19 cellular contexts compared by ENCODE assay signal in genomic region chr2:43405829-43406228, GRCh38.
DNase-seq lines count a peak whose midpoint lies in the region; ATAC-seq and TF ChIP-seq lines count a peak whose summit lies in the region.
"Had no signal": no experiment of that assay in that cellular context is flagged by ENCODE, and none has a peak within 500 bp of the region (broad histone marks: within the 10 kb centered on the region; RNA-seq: fewer than 3 reads in every experiment).

No MANE protein-coding gene starts in this region.

- no peaks in the 10 kb centered on the region for H3K23me2 ChIP-seq in H9 (ENCODE audit: insufficient read length, low read depth, low read length, poor library complexity, severe bottlenecking)

- H3K4me1 ChIP-seq in MM.1S (ENCODE audit: low read length) (peaks cover 68% of the 10 kb centered on the region), parathyroid adenoma (peaks cover 3% of the 10 kb centered on the region), H9 (ENCODE audit: insufficient read depth, low read length) (no peaks in the 10 kb centered on the region; the same call in 1 of the 2 replicates)
- H3K4me1 ChIP-seq: breast epithelium had no signal

- no peaks in the 10 kb centered on the region for H3K9me3 ChIP-seq in MM.1S (replicated peaks; ENCODE audit: insufficient read depth, low read length)
- H3K9me3 ChIP-seq in parathyroid adenoma (ENCODE audit: control insufficient read depth, low read length): no peaks in the 10 kb centered on the region
- no peaks in the 10 kb centered on the region for H3K9me3 ChIP-seq in H9 (ENCODE audit: control insufficient read depth, low read depth, low read length)
- H3K9me3 ChIP-seq: breast epithelium had no signal

- H3K9me3 Mint-ChIP-seq in H9: no peaks in the 10 kb centered on the region
- H3K9me3 Mint-ChIP-seq: activated naive CD8-positive, alpha-beta T cell treated with anti-CD3 and anti-CD28 coated beads, Interleukin-2, amount 10 ng/mL, durations not matched to agents 7 days and 5 days; activated T-helper 1 cell treated with anti-CD3 and anti-CD28 coated beads, Interleukin-12 subunit alpha, Interleukin-12 subunit beta, Interleukin-2, Interleukin-4 antibody, amounts not matched to agents 30 ng/mL and 10 ng/mL and 1 ng/mL, durations not matched to agents 14 hours and 24 hours and 36 hours; effector memory CD8-positive, alpha-beta T cell; T-helper 1 cell treated with Interleukin-12 subunit alpha and Interleukin-12 subunit beta and Interleukin-4 antibody, amounts not matched to agents 30 μg/mL and 1 μg/mL, for 36 hours had no signal

- H3K4me3 ChIP-seq in MM.1S (ENCODE audit: low read length) (no peak overlapping the region), parathyroid adenoma (ENCODE audit: low read depth, low read length) (no peak overlapping the region)
- H3K4me3 ChIP-seq: breast epithelium had no signal

- no peaks in the 10 kb centered on the region for H3K9me2 ChIP-seq in MM.1S (replicated peaks; ENCODE audit: insufficient read depth, low read length)

- H2BK120ac ChIP-seq in H9 (ENCODE audit: low read depth, low read length, poor library complexity, severe bottlenecking): no peak overlapping the region

- no peak overlapping the region for H3K14ac ChIP-seq in H9 (ENCODE audit: insufficient read depth, low read length)

- H2BK5ac ChIP-seq in H9 (ENCODE audit: insufficient read length, low read length): no peak overlapping the region

- H4K5ac ChIP-seq in H9 (ENCODE audit: insufficient read length, low read depth, low read length): no peak overlapping the region

- no peaks in the 10 kb centered on the region; the same call in 1 of the 2 replicates for H3K27me3 Mint-ChIP-seq in H9 (ENCODE audit: low read depth)
- H3K27me3 Mint-ChIP-seq: activated naive CD8-positive, alpha-beta T cell treated with anti-CD3 and anti-CD28 coated beads, Interleukin-2, amount 10 ng/mL, durations not matched to agents 7 days and 5 days; effector memory CD8-positive, alpha-beta T cell had no signal

- H2BK20ac ChIP-seq in H9 (ENCODE audit: low read depth, low read length, poor library complexity, severe bottlenecking): no peak overlapping the region

- peaks cover 28% of the 10 kb centered on the region for H3F3A ChIP-seq in MM.1S (ENCODE audit: insufficient read depth, low read length)

- DNase-seq in ELF-1 (ENCODE audit: low read depth, low spot score) (peak; percentile 29), MM.1S (peak; percentile 32), fibroblast of gingiva (ENCODE audit: low read depth) (peak; percentile 23), H9 (no peak)
- DNase-seq in activated CD4-positive, CD25-positive, alpha-beta regulatory T cell treated with anti-CD3 and anti-CD28 coated beads, Interleukin-2, amount 50 U/mL, for 72 hours: no peak
- DNase-seq: activated naive CD8-positive, alpha-beta T cell treated with anti-CD3 and anti-CD28 coated beads, Interleukin-2, amount 10 ng/mL, durations not matched to agents 7 days and 5 days; effector memory CD8-positive, alpha-beta T cell; GDM1; HCEC 1CT; NCI-H187 treated with DMSO at 0.1 percent for 48 hours; NCI-H446; nucleus accumbens; stimulated activated CD4-positive, alpha-beta T cell treated with anti-CD3 and anti-CD28 coated beads, Interleukin-4, amount 100 ng/mL, for 24 hours had no signal

- no peak overlapping the region for H2BK15ac ChIP-seq in H9 (ENCODE audit: low read depth, low read length)

- 0 out of 2 replicates have a peak overlapping the region, but pooled peaks have one; percentile 7 for H3K27ac ChIP-seq in MM.1S (ENCODE audit: low read length)
- H3K27ac ChIP-seq in parathyroid adenoma: no peak overlapping the region
- no peak overlapping the region for H3K27ac ChIP-seq in H9 (ENCODE audit: insufficient read length, low read depth, low read length)
- H3K27ac ChIP-seq: breast epithelium had no signal

- no peak overlapping the region for H4K91ac ChIP-seq in H9 (ENCODE audit: insufficient read length, low read depth, low read length)

- H2BK12ac ChIP-seq in H9 (ENCODE audit: insufficient read length, low read depth, low read length): no peak overlapping the region

- H3K4me3 Mint-ChIP-seq in H9: no peak overlapping the region
- H3K4me3 Mint-ChIP-seq: activated naive CD8-positive, alpha-beta T cell treated with anti-CD3 and anti-CD28 coated beads, Interleukin-2, amount 10 ng/mL, durations not matched to agents 7 days and 5 days; activated T-helper 1 cell treated with anti-CD3 and anti-CD28 coated beads, Interleukin-12 subunit alpha, Interleukin-12 subunit beta, Interleukin-2, Interleukin-4 antibody, amounts not matched to agents 30 ng/mL and 10 ng/mL and 1 ng/mL, durations not matched to agents 14 hours and 24 hours and 36 hours; effector memory CD8-positive, alpha-beta T cell; T-helper 1 cell treated with Interleukin-12 subunit alpha and Interleukin-12 subunit beta and Interleukin-4 antibody, amounts not matched to agents 30 μg/mL and 1 μg/mL, for 36 hours had no signal

- ATAC-seq in HG02981 (IDR thresholded peaks at IDR 0.05; ENCODE audit: unreplicated experiment) (no peak), HG02759 (IDR thresholded peaks at IDR 0.05; ENCODE audit: unreplicated experiment) (no peak)
- ATAC-seq: effector memory CD8-positive, alpha-beta T cell had no signal

- H3K27ac Mint-ChIP-seq in H9: peak overlapping the region in 1 of 3 experiments; percentile 19; a peak in 1 of 7 replicates
- H3K27ac Mint-ChIP-seq: activated naive CD8-positive, alpha-beta T cell treated with anti-CD3 and anti-CD28 coated beads, Interleukin-2, amount 10 ng/mL, durations not matched to agents 7 days and 5 days; activated T-helper 1 cell treated with anti-CD3 and anti-CD28 coated beads, Interleukin-12 subunit alpha, Interleukin-12 subunit beta, Interleukin-2, Interleukin-4 antibody, amounts not matched to agents 30 ng/mL and 10 ng/mL and 1 ng/mL, durations not matched to agents 14 hours and 24 hours and 36 hours; T-helper 1 cell treated with Interleukin-12 subunit alpha and Interleukin-12 subunit beta and Interleukin-4 antibody, amounts not matched to agents 30 μg/mL and 1 μg/mL, for 36 hours had no signal

- no peak overlapping the region for H3K4me2 ChIP-seq in MM.1S (ENCODE audit: low read depth, low read length)
- H3K4me2 ChIP-seq in parathyroid adenoma (ENCODE audit: low read length): peak overlapping the region; percentile 28
- no peak overlapping the region for H3K4me2 ChIP-seq in H9 (ENCODE audit: insufficient read depth, insufficient read length, low read length)

- peaks cover 22 to 24% of the 10 kb centered on the region in 2 experiments for H3K4me1 Mint-ChIP-seq in H9
- H3K4me1 Mint-ChIP-seq: activated naive CD8-positive, alpha-beta T cell treated with anti-CD3 and anti-CD28 coated beads, Interleukin-2, amount 10 ng/mL, durations not matched to agents 7 days and 5 days had no signal

- H4K20me1 ChIP-seq in MM.1S (ENCODE audit: insufficient read depth, low read length) (no peaks in the 10 kb centered on the region), H9 (ENCODE audit: control insufficient read depth, insufficient read depth, insufficient read length) (no peaks in the 10 kb centered on the region)

- no peaks in the 10 kb centered on the region for H3K36me3 Mint-ChIP-seq in H9 (ENCODE audit: insufficient read depth in 1 of 3, low read depth in 3 of 3)
- H3K36me3 Mint-ChIP-seq: activated naive CD8-positive, alpha-beta T cell treated with anti-CD3 and anti-CD28 coated beads, Interleukin-2, amount 10 ng/mL, durations not matched to agents 7 days and 5 days had no signal

- no peak overlapping the region for H2AK5ac ChIP-seq in H9 (ENCODE audit: insufficient read length, low read length)

- no peaks in the 10 kb centered on the region for H3K36me3 ChIP-seq in MM.1S (replicated peaks; ENCODE audit: insufficient read depth, low read length)
- no peaks in the 10 kb centered on the region for H3K36me3 ChIP-seq in parathyroid adenoma (ENCODE audit: control insufficient read depth, insufficient read depth, low read length)
- H3K36me3 ChIP-seq: breast epithelium had no signal

- TF ChIP-seq CTCF in MM.1S (IDR thresholded peaks at IDR 0.05; ENCODE audit: low read length): no peak
- TF ChIP-seq CTCF in parathyroid adenoma (IDR thresholded peaks at IDR 0.05): no peak
- no peak for TF ChIP-seq CTCF in H9 (conservative IDR thresholded peaks at IDR 0.05)

- no peaks in the 10 kb centered on the region for H3K79me1 ChIP-seq in H9 (ENCODE audit: insufficient read depth, low read depth, low read length, poor library complexity, severe bottlenecking)

- no peaks in the 10 kb centered on the region for H3K79me2 ChIP-seq in MM.1S (ENCODE audit: low read length)
- no peaks in the 10 kb centered on the region for H3K79me2 ChIP-seq in parathyroid adenoma
- no peaks in the 10 kb centered on the region for H3K79me2 ChIP-seq in H9 (ENCODE audit: insufficient read depth, low read length)

- H3K23ac ChIP-seq in H9 (ENCODE audit: insufficient read length, low read depth, low read length): no peak overlapping the region

- H3K9ac ChIP-seq in MM.1S (ENCODE audit: low read length): no peak overlapping the region
- no peak overlapping the region for H3K9ac ChIP-seq in parathyroid adenoma
- no peak overlapping the region for H3K9ac ChIP-seq in H9 (ENCODE audit: extremely low read depth, insufficient read length, low read length)

- no CpG with 5 or more reads among the region's 1 CpG for WGBS in H9 (ENCODE audit: extremely low coverage, insufficient read length, low lambda C conversion rate)

- H2AFZ ChIP-seq in MM.1S (ENCODE audit: low read length) (no peak overlapping the region), parathyroid adenoma (no peak overlapping the region), H9 (ENCODE audit: low read length) (no peak overlapping the region)

- no peak overlapping the region for H3K18ac ChIP-seq in H9 (ENCODE audit: insufficient read length, low read depth, low read length)

- H3K56ac ChIP-seq in H9 (ENCODE audit: insufficient read length, low read depth, low read length): no peak overlapping the region

- no peak overlapping the region for H4K8ac ChIP-seq in H9 (replicated peaks; ENCODE audit: insufficient read length, low read depth, low read length)

- H3K4ac ChIP-seq in H9 (ENCODE audit: low read depth, low read length): no peak overlapping the region

- no peak overlapping the region for H3T11ph ChIP-seq in H9 (ENCODE audit: low read length)

- no peaks in the 10 kb centered on the region for H3K27me3 ChIP-seq in MM.1S (replicated peaks; ENCODE audit: insufficient read depth, low read length)
- H3K27me3 ChIP-seq in parathyroid adenoma (ENCODE audit: control insufficient read depth, insufficient read depth, low read length): no peaks in the 10 kb centered on the region
- no peaks in the 10 kb centered on the region for H3K27me3 ChIP-seq in H9 (ENCODE audit: insufficient read depth, low read length)
- H3K27me3 ChIP-seq: breast epithelium had no signal

Comparison
In these comparisons a context has a peak if more than half of its experiments do, and no peak if none do; other contexts are left out.
1. DNase-seq: peak in ELF-1 (single experiment), MM.1S (single experiment) and fibroblast of gingiva (single experiment); none in activated CD4-positive, CD25-positive, alpha-beta regulatory T cell treated with anti-CD3 and anti-CD28 coated beads, Interleukin-2, amount 50 U/mL, for 72 hours (single experiment) and H9 (single experiment).